ENCODE assay signal across 10 cellular contexts in genomic region chr4:1834047-1834769, GRCh38. TPM values are rescaled to one million over a fixed set of nuclear protein-coding genes. Genes with fewer than 3 reads are reported as not detected.
DNase-seq lines count a peak whose midpoint lies in the region; ATAC-seq and TF ChIP-seq lines count a peak whose summit lies in the region.
"Had no signal": no experiment of that assay in that cellular context is flagged by ENCODE, and none has a peak within 500 bp of the region (broad histone marks: within the 10 kb centered on the region; RNA-seq: fewer than 3 reads in every experiment).

No MANE protein-coding gene starts in this region.

- H3K36me3 ChIP-seq in rectal smooth muscle tissue (ENCODE audit: control insufficient read depth, insufficient read depth, low read length): peaks cover 32% of the 10 kb centered on the region
- peaks cover 0 to 74% (median 31%) of the 10 kb centered on the region in 4 donors for H3K36me3 ChIP-seq in transverse colon

- POLR2A ChIA-PET in activated CD8-positive, alpha-beta T cell treated with anti-CD3 and anti-CD28 coated beads for 36 hours (lab: Charles Lee): no interaction called here

- no peak for TF ChIP-seq CTCF in activated CD8-positive, alpha-beta T cell treated with anti-CD3 and anti-CD28 coated beads for 36 hours (IDR thresholded peaks at IDR 0.05)
- TF ChIP-seq CTCF in transverse colon (IDR thresholded peaks at IDR 0.05): no peak

- H3K9me3 Mint-ChIP-seq in T-helper 1 cell treated with Interleukin-12 subunit alpha and Interleukin-12 subunit beta and Interleukin-4 antibody, amounts not matched to agents 30 μg/mL and 1 μg/mL, for 36 hours: no peaks in the 10 kb centered on the region
- no peaks in the 10 kb centered on the region for H3K9me3 Mint-ChIP-seq in activated CD8-positive, alpha-beta T cell treated with anti-CD3 and anti-CD28 coated beads for 36 hours
- H3K9me3 Mint-ChIP-seq: naive thymus-derived CD4-positive, alpha-beta T cell had no signal

- no peaks in the 10 kb centered on the region for H3K27me3 Mint-ChIP-seq in T-helper 1 cell treated with Interleukin-12 subunit alpha and Interleukin-12 subunit beta and Interleukin-4 antibody, amounts not matched to agents 30 μg/mL and 1 μg/mL, for 36 hours (ENCODE audit: low read depth)
- H3K27me3 Mint-ChIP-seq in activated CD8-positive, alpha-beta T cell treated with anti-CD3 and anti-CD28 coated beads for 36 hours: no peaks in the 10 kb centered on the region
- H3K27me3 Mint-ChIP-seq: naive thymus-derived CD4-positive, alpha-beta T cell had no signal

- in situ Hi-C loops in transverse colon (cut with MboI; ENCODE audit: low pct_ligation_motif_present in 1 of 4, low pct_unique_long_range_greater_than_20kb in 1 of 4, low sequenced_read_pairs in 3 of 4): no loop called here

- DNase-seq in T-helper 1 cell (no peak), nucleus accumbens (lab: John Stamatoyannopoulos, UW) (no peak), cerebellar cortex (ENCODE audit: low spot score) (no peak), transverse colon (no peak)
- no peak for DNase-seq in activated CD8-positive, alpha-beta T cell treated with anti-CD3 and anti-CD28 coated beads for 36 hours
- DNase-seq: naive thymus-derived CD4-positive, alpha-beta T cell; stimulated activated CD4-positive, alpha-beta T cell treated with anti-CD3 and anti-CD28 coated beads, Interleukin-4, amount 100 ng/mL, for 24 hours had no signal

- intact Hi-C loops in activated CD8-positive, alpha-beta T cell treated with anti-CD3 and anti-CD28 coated beads for 36 hours (cut with micrococcal nuclease): no loop called here
- intact Hi-C loops in transverse colon (cut with DNase I; ENCODE audit: low total_unique reads): no loop called here

- H3K4me3 ChIP-seq in rectal smooth muscle tissue (ENCODE audit: low read length) (no peak overlapping the region), transverse colon (no peak overlapping the region)

- TF ChIP-seq EP300 in transverse colon (IDR thresholded peaks at IDR 0.05; ENCODE audit: low read depth): no peak

- no peak overlapping the region for H3K4me3 Mint-ChIP-seq in T-helper 1 cell treated with Interleukin-12 subunit alpha and Interleukin-12 subunit beta and Interleukin-4 antibody, amounts not matched to agents 30 μg/mL and 1 μg/mL, for 36 hours
- H3K4me3 Mint-ChIP-seq in activated CD8-positive, alpha-beta T cell treated with anti-CD3 and anti-CD28 coated beads for 36 hours: no peak overlapping the region
- H3K4me3 Mint-ChIP-seq: naive thymus-derived CD4-positive, alpha-beta T cell had no signal

- H3K27me3 ChIP-seq in rectal smooth muscle tissue (ENCODE audit: control insufficient read depth, insufficient read depth, low read length) (no peaks in the 10 kb centered on the region), transverse colon (no peaks in the 10 kb centered on the region)

- CTCF ChIA-PET in activated CD8-positive, alpha-beta T cell treated with anti-CD3 and anti-CD28 coated beads for 36 hours (lab: Charles Lee): interaction anchor here (1.5 to 3.6 kb wide), 4 partner anchors 9 to 86 kb away, joined by 3 to 11 read pairs (median 4); no protein-coding TSS in a partner anchor

- peaks cover 24% of the 10 kb centered on the region for H3K4me1 Mint-ChIP-seq in T-helper 1 cell treated with Interleukin-12 subunit alpha and Interleukin-12 subunit beta and Interleukin-4 antibody, amounts not matched to agents 30 μg/mL and 1 μg/mL, for 36 hours (ENCODE audit: low read depth)
- peaks cover 5% of the 10 kb centered on the region for H3K4me1 Mint-ChIP-seq in activated CD8-positive, alpha-beta T cell treated with anti-CD3 and anti-CD28 coated beads for 36 hours (ENCODE audit: low read depth)

- ATAC-seq in HG02759 (IDR thresholded peaks at IDR 0.05; ENCODE audit: unreplicated experiment): peak; percentile 73
- ATAC-seq in activated CD8-positive, alpha-beta T cell treated with anti-CD3 and anti-CD28 coated beads for 36 hours: peak; percentile 24
- ATAC-seq: naive thymus-derived CD4-positive, alpha-beta T cell had no signal

- no peak overlapping the region for H3K9ac ChIP-seq in rectal smooth muscle tissue (ENCODE audit: low read length)

- H3K9me3 ChIP-seq in transverse colon: no peaks in the 10 kb centered on the region

- TF ChIP-seq POLR2A in transverse colon (IDR thresholded peaks at IDR 0.05): no peak

- H3K27ac Mint-ChIP-seq in T-helper 1 cell treated with Interleukin-12 subunit alpha and Interleukin-12 subunit beta and Interleukin-4 antibody, amounts not matched to agents 30 μg/mL and 1 μg/mL, for 36 hours: peak overlapping the region; percentile 38
- H3K27ac Mint-ChIP-seq in activated CD8-positive, alpha-beta T cell treated with anti-CD3 and anti-CD28 coated beads for 36 hours: peak overlapping the region; percentile 10

- no peaks in the 10 kb centered on the region for H3K4me1 ChIP-seq in rectal smooth muscle tissue (ENCODE audit: control insufficient read depth, insufficient read depth, low read length)
- peaks cover 0 to 7% (median 2%) of the 10 kb centered on the region in 4 donors for H3K4me1 ChIP-seq in transverse colon

- H3K27ac ChIP-seq in rectal smooth muscle tissue (ENCODE audit: low read depth, low read length): peak overlapping the region; percentile 7
- peak overlapping the region in 1 of 4 donors; percentile 3 for H3K27ac ChIP-seq in transverse colon

- 83 to 90% methylated on average over 6 to 21 of the region's 21 CpGs for WGBS in transverse colon (ENCODE audit: low coverage in 1 of 2), 2 donors

- H3K36me3 Mint-ChIP-seq in T-helper 1 cell treated with Interleukin-12 subunit alpha and Interleukin-12 subunit beta and Interleukin-4 antibody, amounts not matched to agents 30 μg/mL and 1 μg/mL, for 36 hours (ENCODE audit: low read depth): peaks cover 34% of the 10 kb centered on the region
- peaks cover 36% of the 10 kb centered on the region for H3K36me3 Mint-ChIP-seq in activated CD8-positive, alpha-beta T cell treated with anti-CD3 and anti-CD28 coated beads for 36 hours (ENCODE audit: low read depth)

RNA-seq across cellular contexts. Expression of gene LETM1, which starts 21.7 kb away (rescaled TPM):
- 10 to 100 TPM; 49.4 to 53.2 TPM for total RNA-seq in activated CD8-positive, alpha-beta T cell treated with anti-CD3 and anti-CD28 coated beads for 36 hours
- 100 to 1,000 TPM; 173 to 469 (median 243) TPM for total RNA-seq in transverse colon

RNA-seq across cellular contexts. Expression of gene NSD2, which starts 37.0 kb away (rescaled TPM):
- 100 to 1,000 TPM; 219 TPM for total RNA-seq in activated CD8-positive, alpha-beta T cell treated with anti-CD3 and anti-CD28 coated beads for 36 hours
- 100 to 1,000 TPM in 3 of 4 donors, 10 to 100 TPM in 1; 78.4 to 591 (median 158) TPM for total RNA-seq in transverse colon

RNA-seq across cellular contexts. Expression of gene FGFR3, which starts 41.1 kb away (rescaled TPM):
- total RNA-seq in activated CD8-positive, alpha-beta T cell treated with anti-CD3 and anti-CD28 coated beads for 36 hours: 1 to 10 TPM in 1 of 2 experiments, under 1 TPM in 1; 0.07 to 1.0 TPM
- total RNA-seq in transverse colon: 100 to 1,000 TPM in 2 of 4 donors, 10 to 100 TPM in 2; 56.2 to 209 (median 110) TPM

Comparison
In these comparisons a context has a peak if more than half of its experiments do, and no peak if none do; other contexts are left out.
1. RNA of gene FGFR3, which starts 41.1 kb away (total RNA-seq): 56.2 to 209 TPM in transverse colon; 0.07 to 1.0 TPM in activated CD8-positive, alpha-beta T cell treated with anti-CD3 and anti-CD28 coated beads for 36 hours; every median in the first group is over 10 times any median in the second.